12 cellular contexts compared by ENCODE assay signal in the genomic region with DNA sequence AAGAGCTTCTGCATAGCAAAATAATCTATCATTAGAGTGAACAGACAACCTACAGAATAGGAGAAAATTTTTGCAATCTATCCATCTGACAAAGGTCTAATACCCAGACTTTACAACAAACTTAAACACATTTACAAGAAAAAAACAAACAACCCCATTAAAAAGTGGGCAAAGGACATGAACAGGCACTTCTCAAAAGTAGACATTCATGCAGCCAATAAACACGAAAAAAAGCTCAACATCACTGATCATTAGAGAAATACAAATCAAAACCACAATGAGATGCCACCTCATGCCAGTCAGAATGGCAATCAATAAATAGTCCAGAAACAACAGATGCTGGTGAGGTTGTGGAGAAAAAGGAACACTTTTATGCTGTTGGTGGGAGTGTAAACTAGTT. TPM values are rescaled to one million over a fixed set of nuclear protein-coding genes. Genes with fewer than 3 reads are reported as not detected.
A peak's percentile ranks its signal among the peaks of the same experiment; 100 is the strongest.
DNase-seq lines count a peak whose midpoint lies in the region; ATAC-seq and TF ChIP-seq lines count a peak whose summit lies in the region.
"Not testable (repeated sequence)": the region's sequence is repeated elsewhere in the genome, so short reads cannot be mapped to it uniquely, and the experiment has no call there.
"Had no signal": no experiment of that assay in that cellular context is flagged by ENCODE, and none has a peak within 500 bp of the region (broad histone marks: within the 10 kb centered on the region; RNA-seq: fewer than 3 reads in every experiment).

No MANE protein-coding gene starts in this region.

- peaks cover 71% of the 10 kb centered on the region for H3K4me1 ChIP-seq in DOHH2 (ENCODE audit: control insufficient read depth, low read length)
- H3K4me1 ChIP-seq in naive thymus-derived CD4-positive, alpha-beta T cell (ENCODE audit: control insufficient read depth in 2 of 2, insufficient read depth in 2 of 2, low read length in 2 of 2), result peaks cover 29 to 52% of the 10 kb centered on the region in 2 donors

- CTCF ChIA-PET in CD4-positive, alpha-beta T cell (lab: Charles Lee); activated naive CD4-positive, alpha-beta T cell treated with anti-CD3 and anti-CD28 coated beads for 36 hours (lab: Charles Lee): not testable (repeated sequence)
- CTCF ChIA-PET in naive thymus-derived CD4-positive, alpha-beta T cell (lab: Charles Lee), result interaction anchor here (1.3 kb wide), 1 partner anchor 16 kb away, joined by 3 read pairs; the partner anchor contains the start of gene NIN

- H3K27ac ChIP-seq in CD4-positive, alpha-beta T cell (ENCODE audit: low read depth, low read length); naive thymus-derived CD4-positive, alpha-beta T cell (ENCODE audit: low read depth, low read length): not testable (repeated sequence)
- H3K27ac ChIP-seq in DOHH2 (ENCODE audit: low read depth, low read length), result peak overlapping the region; percentile 90; the same call in 1 of the 2 replicates

- H3F3A ChIP-seq in DOHH2 (ENCODE audit: control insufficient read depth, insufficient read depth), result peaks cover 22% of the 10 kb centered on the region

- ATAC-seq in CD4-positive, alpha-beta T cell (ENCODE audit: poor library complexity); activated naive CD8-positive, alpha-beta T cell treated with anti-CD3 and anti-CD28 coated beads, Interleukin-2, amount 10 ng/mL, durations not matched to agents 7 days and 5 days (ENCODE audit: low read depth); naive thymus-derived CD4-positive, alpha-beta T cell; stimulated activated naive B cell treated with anti-CD40 and anti-IgM and Interleukin-4, amounts not matched to agents 10 μg/mL and 1 μg/mL and 100 μg/mL, for 72 hours (replicated peaks): not testable (repeated sequence)

- not testable (repeated sequence) for H3K4me3 Mint-ChIP-seq in CD4-positive, alpha-beta T cell; T-helper 2 cell treated with Interferon-gamma antibody and Interleukin-4, amounts not matched to agents 5 μg/mL and 100 μg/mL, for 36 hours; activated naive CD4-positive, alpha-beta T cell treated with anti-CD3 and anti-CD28 coated beads for 36 hours; activated naive CD8-positive, alpha-beta T cell treated with anti-CD3 and anti-CD28 coated beads, Interleukin-2, amount 10 ng/mL, durations not matched to agents 7 days and 5 days
- peak overlapping the region in 4 of 10 donors; percentile 8 to 87 (median 48) for H3K4me3 Mint-ChIP-seq in naive thymus-derived CD4-positive, alpha-beta T cell
- H3K4me3 Mint-ChIP-seq in stimulated activated naive B cell treated with anti-CD40 and anti-IgM and Interleukin-4, amounts not matched to agents 10 μg/mL and 1 μg/mL and 100 μg/mL, for 72 hours, result peak overlapping the region in 1 of 2 donors; percentile 10

- H3K4me2 ChIP-seq in DOHH2 (ENCODE audit: low read length), result not testable (repeated sequence)

- H3K36me3 ChIP-seq in DOHH2 (ENCODE audit: control insufficient read depth, low read length), result peaks cover 51% of the 10 kb centered on the region
- H3K36me3 ChIP-seq in naive thymus-derived CD4-positive, alpha-beta T cell (ENCODE audit: control insufficient read depth in 2 of 3, insufficient read depth in 3 of 3, low read length in 3 of 3), result not testable (repeated sequence)

- H3K9me2 ChIP-seq in DOHH2 (replicated peaks; ENCODE audit: control insufficient read depth, low read length), result not testable (repeated sequence)

- H3K36me3 Mint-ChIP-seq in CD4-positive, alpha-beta T cell (ENCODE audit: low read depth), result peaks cover 48% of the 10 kb centered on the region
- peaks cover 49% of the 10 kb centered on the region for H3K36me3 Mint-ChIP-seq in T-helper 2 cell treated with Interferon-gamma antibody and Interleukin-4, amounts not matched to agents 5 μg/mL and 100 μg/mL, for 36 hours (ENCODE audit: low read depth)
- H3K36me3 Mint-ChIP-seq in activated naive CD4-positive, alpha-beta T cell treated with anti-CD3 and anti-CD28 coated beads for 36 hours (ENCODE audit: low read depth), result peaks cover 31% of the 10 kb centered on the region
- peaks cover 41% of the 10 kb centered on the region for H3K36me3 Mint-ChIP-seq in activated naive CD8-positive, alpha-beta T cell treated with anti-CD3 and anti-CD28 coated beads, Interleukin-2, amount 10 ng/mL, durations not matched to agents 7 days and 5 days
- H3K36me3 Mint-ChIP-seq in naive thymus-derived CD4-positive, alpha-beta T cell, result peaks cover 0 to 44% (median 31%) of the 10 kb centered on the region in 5 donors
- H3K36me3 Mint-ChIP-seq in stimulated activated naive B cell treated with anti-CD40 and anti-IgM and Interleukin-4, amounts not matched to agents 10 μg/mL and 1 μg/mL and 100 μg/mL, for 72 hours, result peaks cover 42 to 53% of the 10 kb centered on the region in 2 donors

- not testable (repeated sequence) for TF ChIP-seq CTCF in CD4-positive, alpha-beta T cell (IDR thresholded peaks at IDR 0.05); DOHH2 (IDR thresholded peaks at IDR 0.05; ENCODE audit: low read depth, low read length, poor library complexity, severe bottlenecking)

- peaks cover 70% of the 10 kb centered on the region for H3K4me1 Mint-ChIP-seq in CD4-positive, alpha-beta T cell (ENCODE audit: low read depth)
- H3K4me1 Mint-ChIP-seq in T-helper 2 cell treated with Interferon-gamma antibody and Interleukin-4, amounts not matched to agents 5 μg/mL and 100 μg/mL, for 36 hours (ENCODE audit: low read depth), result peaks cover 42% of the 10 kb centered on the region
- peaks cover 63% of the 10 kb centered on the region for H3K4me1 Mint-ChIP-seq in activated naive CD4-positive, alpha-beta T cell treated with anti-CD3 and anti-CD28 coated beads for 36 hours (ENCODE audit: low read depth)
- H3K4me1 Mint-ChIP-seq in activated naive CD8-positive, alpha-beta T cell treated with anti-CD3 and anti-CD28 coated beads, Interleukin-2, amount 10 ng/mL, durations not matched to agents 7 days and 5 days, result peaks cover 49% of the 10 kb centered on the region
- peaks cover 44 to 80% (median 68%) of the 10 kb centered on the region in 7 donors for H3K4me1 Mint-ChIP-seq in naive thymus-derived CD4-positive, alpha-beta T cell
- peaks cover 38 to 71% of the 10 kb centered on the region in 2 donors for H3K4me1 Mint-ChIP-seq in stimulated activated naive B cell treated with anti-CD40 and anti-IgM and Interleukin-4, amounts not matched to agents 10 μg/mL and 1 μg/mL and 100 μg/mL, for 72 hours

- not testable (repeated sequence) for H3K9me3 ChIP-seq in CD4-positive, alpha-beta T cell (ENCODE audit: control insufficient read depth, low read length); DOHH2 (ENCODE audit: control insufficient read depth, insufficient read depth, low read length); naive thymus-derived CD4-positive, alpha-beta T cell (ENCODE audit: control insufficient read depth in 2 of 3, low read length in 3 of 3)

- H3K79me2 ChIP-seq in DOHH2 (ENCODE audit: control insufficient read depth, low read length), result peaks cover 85% of the 10 kb centered on the region

- not testable (repeated sequence) for H3K27me3 Mint-ChIP-seq in CD4-positive, alpha-beta T cell; T-helper 2 cell treated with Interferon-gamma antibody and Interleukin-4, amounts not matched to agents 5 μg/mL and 100 μg/mL, for 36 hours (ENCODE audit: low read depth); activated naive CD4-positive, alpha-beta T cell treated with anti-CD3 and anti-CD28 coated beads for 36 hours (ENCODE audit: low read depth); activated naive CD8-positive, alpha-beta T cell treated with anti-CD3 and anti-CD28 coated beads, Interleukin-2, amount 10 ng/mL, durations not matched to agents 7 days and 5 days; naive thymus-derived CD4-positive, alpha-beta T cell; stimulated activated naive B cell treated with anti-CD40 and anti-IgM and Interleukin-4, amounts not matched to agents 10 μg/mL and 1 μg/mL and 100 μg/mL, for 72 hours

- not testable (repeated sequence) for H4K20me1 ChIP-seq in DOHH2 (ENCODE audit: control insufficient read depth, insufficient read depth, low read depth, low read length)

- not testable (repeated sequence) for H3K4me3 ChIP-seq in DOHH2 (ENCODE audit: low read length); naive thymus-derived CD4-positive, alpha-beta T cell (ENCODE audit: low read length)

- DNase-seq in CD4-positive, alpha-beta T cell; T-helper 2 cell treated with Interferon-gamma antibody and Interleukin-4, amounts not matched to agents 5 μg/mL and 100 μg/mL, for 36 hours (ENCODE audit: low spot score); activated naive CD4-positive, alpha-beta T cell treated with anti-CD3 and anti-CD28 coated beads for 36 hours; activated naive CD8-positive, alpha-beta T cell treated with anti-CD3 and anti-CD28 coated beads, Interleukin-2, amount 10 ng/mL, durations not matched to agents 7 days and 5 days; naive thymus-derived CD4-positive, alpha-beta T cell; stimulated activated naive B cell treated with anti-CD40 and anti-IgM and Interleukin-4, amounts not matched to agents 10 μg/mL and 1 μg/mL and 100 μg/mL, for 72 hours: not testable (repeated sequence)

- not testable (repeated sequence) for H3K27me3 ChIP-seq in CD4-positive, alpha-beta T cell (ENCODE audit: control insufficient read depth, insufficient read depth, low read length); DOHH2 (ENCODE audit: control insufficient read depth, low read length); naive thymus-derived CD4-positive, alpha-beta T cell (ENCODE audit: control insufficient read depth in 2 of 2, insufficient read depth in 2 of 2, low read length in 2 of 2)

- H3K9me3 Mint-ChIP-seq in CD4-positive, alpha-beta T cell; T-helper 2 cell treated with Interferon-gamma antibody and Interleukin-4, amounts not matched to agents 5 μg/mL and 100 μg/mL, for 36 hours; activated naive CD4-positive, alpha-beta T cell treated with anti-CD3 and anti-CD28 coated beads for 36 hours; activated naive CD8-positive, alpha-beta T cell treated with anti-CD3 and anti-CD28 coated beads, Interleukin-2, amount 10 ng/mL, durations not matched to agents 7 days and 5 days: not testable (repeated sequence)
- H3K9me3 Mint-ChIP-seq in naive thymus-derived CD4-positive, alpha-beta T cell, result peaks cover 0 to 11% (median 0%) of the 10 kb centered on the region in 11 donors
- peaks cover 7 to 12% of the 10 kb centered on the region in 2 donors for H3K9me3 Mint-ChIP-seq in stimulated activated naive B cell treated with anti-CD40 and anti-IgM and Interleukin-4, amounts not matched to agents 10 μg/mL and 1 μg/mL and 100 μg/mL, for 72 hours

- POLR2A ChIA-PET in CD4-positive, alpha-beta T cell (lab: Charles Lee), result interaction anchor here (1.6 to 3.0 kb wide), 4 partner anchors 8 to 45 kb away, joined by 3 to 23 read pairs (median 12); partner anchors contain the start of gene NIN
- POLR2A ChIA-PET in activated naive CD8-positive, alpha-beta T cell treated with anti-CD3 and anti-CD28 coated beads, Interleukin-2, amount 10 ng/mL, durations not matched to agents 7 days and 5 days (lab: Charles Lee), result interaction anchor here (1.7 to 2.9 kb wide), 2 partner anchors 8 to 24 kb away, joined by 7 read pairs; no protein-coding TSS in a partner anchor
- POLR2A ChIA-PET in naive thymus-derived CD4-positive, alpha-beta T cell (lab: Charles Lee), result interaction anchor here (0.9 to 5.0 kb wide), 6 partner anchors 10 to 29 kb away, joined by 3 to 24 read pairs (median 7); no protein-coding TSS in a partner anchor

- intact Hi-C loops in CD4-positive, alpha-beta T cell (cut with DNase I, micrococcal nuclease), result not testable (repeated sequence)
- intact Hi-C loops in activated naive CD4-positive, alpha-beta T cell treated with anti-CD3 and anti-CD28 coated beads for 36 hours (cut with micrococcal nuclease), result loop anchor here (10.0 kb wide), 1 partner anchor 1220 kb away; the partner anchor contains the start of gene LRR1
- intact Hi-C loops in naive thymus-derived CD4-positive, alpha-beta T cell (cut with micrococcal nuclease), result loop anchor here in 1 of 2 donors (10.0 kb wide), 1 partner anchor 50 kb away; no protein-coding TSS in a partner anchor

- H3K27ac Mint-ChIP-seq in CD4-positive, alpha-beta T cell, result peak overlapping the region; percentile 81
- H3K27ac Mint-ChIP-seq in T-helper 2 cell treated with Interferon-gamma antibody and Interleukin-4, amounts not matched to agents 5 μg/mL and 100 μg/mL, for 36 hours, result peak overlapping the region; percentile 43
- H3K27ac Mint-ChIP-seq in activated naive CD4-positive, alpha-beta T cell treated with anti-CD3 and anti-CD28 coated beads for 36 hours, result peak overlapping the region; percentile 84
- peak overlapping the region; percentile 21 for H3K27ac Mint-ChIP-seq in activated naive CD8-positive, alpha-beta T cell treated with anti-CD3 and anti-CD28 coated beads, Interleukin-2, amount 10 ng/mL, durations not matched to agents 7 days and 5 days
- H3K27ac Mint-ChIP-seq in naive thymus-derived CD4-positive, alpha-beta T cell, result peak overlapping the region in 7 of 9 donors; percentile 69 to 93 (median 83)
- peak overlapping the region; percentile 87 for H3K27ac Mint-ChIP-seq in stimulated activated naive B cell treated with anti-CD40 and anti-IgM and Interleukin-4, amounts not matched to agents 10 μg/mL and 1 μg/mL and 100 μg/mL, for 72 hours

RNA-seq across cellular contexts. Expression of gene NIN, which starts 15.9 kb away (rescaled TPM):
- total RNA-seq in CD4-positive, alpha-beta T cell, result 10 to 100 TPM; 96.8 to 98.5 TPM
- 10 to 100 TPM; 56.9 to 57.9 TPM for total RNA-seq in activated naive CD4-positive, alpha-beta T cell treated with anti-CD3 and anti-CD28 coated beads for 36 hours
- total RNA-seq in activated naive CD8-positive, alpha-beta T cell treated with anti-CD3 and anti-CD28 coated beads, Interleukin-2, amount 10 ng/mL, durations not matched to agents 7 days and 5 days, result 100 to 1,000 TPM; 106 to 113 TPM
- 100 to 1,000 TPM in 4 of 5 experiments, 10 to 100 TPM in 1; 84.5 to 149 (median 128) TPM for total RNA-seq in naive thymus-derived CD4-positive, alpha-beta T cell
- 10 to 100 TPM; 51.1 to 80.8 TPM for polyA plus RNA-seq in naive thymus-derived CD4-positive, alpha-beta T cell

RNA-seq across cellular contexts. Expression of gene ABHD12B, which starts 56.8 kb away (rescaled TPM):
- not detected for total RNA-seq in CD4-positive, alpha-beta T cell
- total RNA-seq in activated naive CD4-positive, alpha-beta T cell treated with anti-CD3 and anti-CD28 coated beads for 36 hours, result not detected
- not detected for total RNA-seq in activated naive CD8-positive, alpha-beta T cell treated with anti-CD3 and anti-CD28 coated beads, Interleukin-2, amount 10 ng/mL, durations not matched to agents 7 days and 5 days
- under 1 TPM in 1 of 5 experiments, not detected in 4; 0.37 TPM for total RNA-seq in naive thymus-derived CD4-positive, alpha-beta T cell
- not detected for polyA plus RNA-seq in naive thymus-derived CD4-positive, alpha-beta T cell
- total RNA-seq: Calu3, G401, GM12878 had no signal
- polyA plus RNA-seq: BJ, GM12878, IMR-90 had no signal

Comparison
In these comparisons a context has a peak if more than half of its experiments do, and no peak if none do; other contexts are left out.
1. H3K27ac Mint-ChIP-seq: peak in every context shown above with its lines; median percentile 87 in stimulated activated naive B cell treated with anti-CD40 and anti-IgM and Interleukin-4, amounts not matched to agents 10 μg/mL and 1 μg/mL and 100 μg/mL, for 72 hours; 84 in activated naive CD4-positive, alpha-beta T cell treated with anti-CD3 and anti-CD28 coated beads for 36 hours; 83 in naive thymus-derived CD4-positive, alpha-beta T cell; 81 in CD4-positive, alpha-beta T cell; 43 in T-helper 2 cell treated with Interferon-gamma antibody and Interleukin-4, amounts not matched to agents 5 μg/mL and 100 μg/mL, for 36 hours; 21 in activated naive CD8-positive, alpha-beta T cell treated with anti-CD3 and anti-CD28 coated beads, Interleukin-2, amount 10 ng/mL, durations not matched to agents 7 days and 5 days.